In the genomic region with DNA sequence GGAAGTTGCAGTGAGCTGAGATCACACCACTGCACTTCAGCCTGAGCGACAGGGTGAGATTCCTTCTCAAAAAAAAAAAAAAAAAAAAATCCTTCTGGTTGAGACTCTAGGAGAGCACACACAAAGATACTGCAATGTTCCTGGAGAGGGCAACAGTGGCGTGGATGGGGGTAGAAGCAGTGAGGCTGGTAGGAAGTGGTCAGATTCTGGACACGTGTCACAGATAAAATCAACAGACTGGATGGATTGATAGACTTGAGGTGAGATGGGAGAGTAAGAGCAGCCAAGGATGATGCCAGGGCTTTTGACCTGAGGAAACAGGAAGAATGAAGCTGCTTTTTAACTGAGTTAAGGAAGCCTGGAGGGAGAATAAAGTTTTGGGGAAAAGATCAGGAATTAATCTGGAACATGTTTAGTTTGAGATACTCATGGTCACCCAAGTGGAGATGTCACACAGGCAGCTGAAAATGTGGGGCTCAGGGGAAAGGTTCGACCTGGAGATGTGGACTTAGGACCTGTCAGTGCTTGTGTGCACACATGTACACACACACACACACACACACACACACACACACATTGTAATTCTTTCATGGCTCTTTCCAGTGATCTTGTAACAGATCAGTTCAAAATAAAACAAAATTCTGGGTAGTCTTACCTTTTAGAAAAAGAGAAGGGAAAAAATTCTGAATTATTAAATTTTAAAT, we compare ENCODE assay signal across 22 cellular contexts.
"Had no signal": no experiment of that assay in that cellular context is flagged by ENCODE, and none has a peak within 500 bp of the region (broad histone marks: within the 10 kb centered on the region; RNA-seq: fewer than 3 reads in every experiment).

No MANE protein-coding gene starts in this region.

- H3K27me3 Mint-ChIP-seq: activated CD4-positive, alpha-beta memory T cell treated with anti-CD3 and anti-CD28 coated beads, Interleukin-2, amount 10 ng/mL, durations not matched to agents 7 days and 5 days; activated CD8-positive, alpha-beta memory T cell treated with anti-CD3 and anti-CD28 coated beads, Interleukin-2, amount 10 ng/mL, durations not matched to agents 7 days and 5 days; activated naive CD8-positive, alpha-beta T cell; dendritic cell treated with granulocyte-macrophage colony-stimulating factor and Interleukin-4, amounts not matched to agents 40 ng/mL and 50 ng/mL, for 4 days; stimulated activated naive CD8-positive, alpha-beta T cell treated with anti-CD3 and anti-CD28 coated beads, Interleukin-15, Interleukin-2, amounts not matched to agents 100 ng/mL and 50 ng/mL, for 24 hours had no signal

- H3K27me3 ChIP-seq: esophagus muscularis mucosa, left lung, neural progenitor cell, transverse colon, vagina had no signal

- H3K27ac ChIP-seq: esophagus muscularis mucosa, left lung, neural progenitor cell, prostate gland, transverse colon, vagina had no signal

- H3K9me3 Mint-ChIP-seq: stimulated activated naive CD8-positive, alpha-beta T cell treated with anti-CD3 and anti-CD28 coated beads, Interleukin-15, Interleukin-2, amounts not matched to agents 100 ng/mL and 50 ng/mL, for 24 hours had no signal

- H3K4me1 ChIP-seq: esophagus muscularis mucosa, left lung, neural progenitor cell, prostate gland, vagina had no signal

- H3K4me3 Mint-ChIP-seq: activated CD4-positive, alpha-beta memory T cell treated with anti-CD3 and anti-CD28 coated beads, Interleukin-2, amount 10 ng/mL, durations not matched to agents 7 days and 5 days; activated CD8-positive, alpha-beta memory T cell treated with anti-CD3 and anti-CD28 coated beads, Interleukin-2, amount 10 ng/mL, durations not matched to agents 7 days and 5 days; activated naive CD8-positive, alpha-beta T cell; dendritic cell treated with granulocyte-macrophage colony-stimulating factor and Interleukin-4, amounts not matched to agents 40 ng/mL and 50 ng/mL, for 4 days; neural progenitor cell; stimulated activated naive CD8-positive, alpha-beta T cell treated with anti-CD3 and anti-CD28 coated beads, Interleukin-15, Interleukin-2, amounts not matched to agents 100 ng/mL and 50 ng/mL, for 24 hours; T-helper 2 cell treated with Interferon-gamma antibody and Interleukin-4, amounts not matched to agents 5 μg/mL and 100 μg/mL, for 36 hours had no signal

- H3K27ac Mint-ChIP-seq: activated CD4-positive, alpha-beta memory T cell treated with anti-CD3 and anti-CD28 coated beads, Interleukin-2, amount 10 ng/mL, durations not matched to agents 7 days and 5 days; activated CD8-positive, alpha-beta memory T cell treated with anti-CD3 and anti-CD28 coated beads, Interleukin-2, amount 10 ng/mL, durations not matched to agents 7 days and 5 days; activated naive CD8-positive, alpha-beta T cell; dendritic cell treated with granulocyte-macrophage colony-stimulating factor and Interleukin-4, amounts not matched to agents 40 ng/mL and 50 ng/mL, for 4 days; neural progenitor cell; stimulated activated naive CD8-positive, alpha-beta T cell treated with anti-CD3 and anti-CD28 coated beads, Interleukin-15, Interleukin-2, amounts not matched to agents 100 ng/mL and 50 ng/mL, for 24 hours; T-helper 2 cell treated with Interferon-gamma antibody and Interleukin-4, amounts not matched to agents 5 μg/mL and 100 μg/mL, for 36 hours had no signal

- H3K4me3 ChIP-seq: esophagus muscularis mucosa, left lung, neural progenitor cell, prostate gland, transverse colon, vagina had no signal

- H3K36me3 ChIP-seq: left lung, neural progenitor cell, prostate gland, transverse colon, vagina had no signal

- H3K9me3 ChIP-seq: esophagus muscularis mucosa, left lung, prostate gland, transverse colon, vagina had no signal

- DNase-seq: activated CD4-positive, alpha-beta memory T cell treated with anti-CD3 and anti-CD28 coated beads, Interleukin-2, amount 10 ng/mL, durations not matched to agents 7 days and 5 days; activated CD4-positive, alpha-beta T cell treated with anti-CD3 and anti-CD28 coated beads for 48 hours; activated CD4-positive, CD25-positive, alpha-beta regulatory T cell; activated CD8-positive, alpha-beta memory T cell treated with anti-CD3 and anti-CD28 coated beads, Interleukin-2, amount 10 ng/mL, durations not matched to agents 7 days and 5 days; amniotic stem cell; effector CD8-positive, alpha-beta T cell; left lung; mammary epithelial cell; midbrain; right cardiac atrium; small intestine; stimulated activated CD4-positive, alpha-beta T cell treated with anti-CD3 and anti-CD28 coated beads, Interleukin-15, amount 100 ng/mL, for 24 hours; stimulated activated CD4-positive, alpha-beta T cell treated with anti-CD3 and anti-CD28 coated beads, Interleukin-2, amount 100 ng/mL, for 48 hours; transverse colon had no signal

- ATAC-seq: activated CD8-positive, alpha-beta memory T cell treated with anti-CD3 and anti-CD28 coated beads, Interleukin-2, amount 10 ng/mL, durations not matched to agents 7 days and 5 days; left lung; right cardiac atrium had no signal
